Comparison of ENCODE assay signal across 8 cellular contexts in genomic region chr3:183635431-183636220, GRCh38. TPM values are rescaled to one million over a fixed set of nuclear protein-coding genes. Genes with fewer than 3 reads are reported as not detected.
DNase-seq lines count a peak whose midpoint lies in the region; ATAC-seq and TF ChIP-seq lines count a peak whose summit lies in the region.

KLHL24 (plus strand) TSS chr3:183635623; CDS start chr3:183650357, 14,734 bp downstream.

- BruUV-seq in PC-3 (replicated peaks; lab: Mats Ljungman, UMichigan) = no TSS peak

- H3K79me2 ChIP-seq in PC-3 (ENCODE audit: low read length) = peaks cover 8% of the 10 kb centered on the region

- H3K27me3 ChIP-seq in PC-3 (ENCODE audit: low read length) (no peaks in the 10 kb centered on the region), mucosa of stomach (ENCODE audit: control insufficient read depth, insufficient read depth, low read length) (no peaks in the 10 kb centered on the region)

- H3K9me3 ChIP-seq in PC-3 (ENCODE audit: low read length) = no peaks in the 10 kb centered on the region
- H3K9me3 ChIP-seq in mucosa of stomach (ENCODE audit: control insufficient read depth, low read length) = no peaks in the 10 kb centered on the region

- CTCF ChIA-PET in PC-3 (lab: Charles Lee) = interaction anchor here (0.7 kb wide), 1 partner anchor 11 kb away, joined by 3 read pairs; no protein-coding TSS in a partner anchor

- H4K20me1 ChIP-seq in PC-3 (ENCODE audit: low read length) = no peaks in the 10 kb centered on the region

- peaks cover 40% of the 10 kb centered on the region for H3K4me1 Mint-ChIP-seq in activated T-cell treated with anti-CD3 and anti-CD28 coated beads, Interleukin-2, amount 50 U/mL, for 24 hours (ENCODE audit: low read depth)

- TF ChIP-seq POLR2A in erythroblast (IDR thresholded peaks at IDR 0.05; ENCODE audit: low read length) = peak; percentile 86

- H2AFZ ChIP-seq in PC-3 (ENCODE audit: low read length) = peak within 1 kb of the TSS; percentile 96

- peaks cover 6% of the 10 kb centered on the region for H3K36me3 Mint-ChIP-seq in activated T-cell treated with anti-CD3 and anti-CD28 coated beads, Interleukin-2, amount 50 U/mL, for 24 hours (ENCODE audit: low read depth)

- no peaks in the 10 kb centered on the region for H3K27me3 Mint-ChIP-seq in activated T-cell treated with anti-CD3 and anti-CD28 coated beads, Interleukin-2, amount 50 U/mL, for 24 hours

- peak within 1 kb of the TSS; percentile 6; the same call in 1 of the 2 replicates for H3K27ac ChIP-seq in PC-3 (ENCODE audit: low read length)

- no peaks in the 10 kb centered on the region for H3F3A ChIP-seq in PC-3 (ENCODE audit: low read length, unreplicated experiment)

- H3K9ac ChIP-seq in PC-3 (ENCODE audit: low read length) = peak within 1 kb of the TSS; percentile 39
- H3K9ac ChIP-seq in mucosa of stomach (ENCODE audit: low read length) = peak within 1 kb of the TSS; percentile 99

- peak within 1 kb of the TSS; percentile 96 for H3K27ac Mint-ChIP-seq in activated T-cell treated with anti-CD3 and anti-CD28 coated beads, Interleukin-2, amount 50 U/mL, for 24 hours

- no peaks in the 10 kb centered on the region for H3K9me3 Mint-ChIP-seq in activated T-cell treated with anti-CD3 and anti-CD28 coated beads, Interleukin-2, amount 50 U/mL, for 24 hours

- H3K4me3 Mint-ChIP-seq in activated T-cell treated with anti-CD3 and anti-CD28 coated beads, Interleukin-2, amount 50 U/mL, for 24 hours = peak within 1 kb of the TSS; percentile 91

- H3K4me1 ChIP-seq in PC-3 (ENCODE audit: insufficient read depth, low read length) = peaks cover 25% of the 10 kb centered on the region
- H3K4me1 ChIP-seq in mucosa of stomach (ENCODE audit: control insufficient read depth, insufficient read depth, low read length) = peaks cover 30% of the 10 kb centered on the region

- ATAC-seq in GM21619 (IDR thresholded peaks at IDR 0.05; ENCODE audit: unreplicated experiment) (peak; percentile 88), PC-3 (peak; percentile 86)

- H3K9me2 ChIP-seq in PC-3 (replicated peaks; ENCODE audit: low read length) = no peaks in the 10 kb centered on the region

- intact Hi-C loops in PC-3 (cut with micrococcal nuclease) = loop anchor here (2.0 to 10.0 kb wide), 3 partner anchors 29 to 171 kb away; no protein-coding TSS in a partner anchor

- 0 out of 2 replicates have a peak, but pooled peaks have one; percentile 13 for TF ChIP-seq CTCF in PC-3 (conservative IDR thresholded peaks at IDR 0.05; ENCODE audit: low read depth, low read length)

- H3K36me3 ChIP-seq in PC-3 (ENCODE audit: low read depth, low read length) (no peaks in the 10 kb centered on the region), mucosa of stomach (ENCODE audit: control insufficient read depth, insufficient read depth, low read length) (no peaks in the 10 kb centered on the region)

- POLR2A ChIA-PET in PC-3 (lab: Charles Lee; ENCODE audit: unreplicated experiment) = interaction anchor here (1.1 kb wide), 1 partner anchor 62 kb away, joined by 5 read pairs; the partner anchor contains the start of gene YEATS2

- peak within 1 kb of the TSS; percentile 87 for H3K4me2 ChIP-seq in PC-3 (ENCODE audit: low read length)

- DNase-seq in DMS153 (lab: John Stamatoyannopoulos, UW) (peak; percentile 92), PC-3 (peak; percentile 93), erythroblast (lab: John Stamatoyannopoulos, UW) (peak; percentile 91 to 94)
- peak; percentile 86 for DNase-seq in Jurkat, Clone E6-1 (ENCODE audit: low read depth, low spot score)
- peak; percentile 90 for DNase-seq in activated T-cell treated with anti-CD3 and anti-CD28 coated beads, Interleukin-2, amount 50 U/mL, for 24 hours
- DNase-seq in stimulated activated CD8-positive, alpha-beta memory T cell treated with anti-CD3 and anti-CD28 coated beads, Interleukin-7, amount 100 ng/mL, for 1 hour (ENCODE audit: low read depth in 2 of 2) = peak; percentile 79

- peak within 1 kb of the TSS; percentile 83 for H3K4me3 ChIP-seq in Jurkat, Clone E6-1 (ENCODE audit: low read length)
- H3K4me3 ChIP-seq in PC-3 (ENCODE audit: low read length) (peak within 1 kb of the TSS; percentile 75), mucosa of stomach (ENCODE audit: low read length) (peak within 1 kb of the TSS; percentile 81)

RNA-seq across cellular contexts. Expression of gene KLHL24, which starts in this region (rescaled TPM):
- polyA plus RNA-seq in Jurkat, Clone E6-1 (2012; ENCODE audit: insufficient read depth, insufficient read length) = 5.0 TPM
- 7.4 and 10.0 TPM in 2 replicates for total RNA-seq in PC-3 (2014; rRNA removed)

Comparison
In these comparisons a context has a peak if more than half of its experiments do, and no peak if none do; other contexts are left out.
1. Peak in every context shown above with its lines: DNase-seq, ATAC-seq, H3K4me3 ChIP-seq and H3K27ac ChIP-seq.